ENCODE assay signal across 20 cellular contexts in the genomic region with DNA sequence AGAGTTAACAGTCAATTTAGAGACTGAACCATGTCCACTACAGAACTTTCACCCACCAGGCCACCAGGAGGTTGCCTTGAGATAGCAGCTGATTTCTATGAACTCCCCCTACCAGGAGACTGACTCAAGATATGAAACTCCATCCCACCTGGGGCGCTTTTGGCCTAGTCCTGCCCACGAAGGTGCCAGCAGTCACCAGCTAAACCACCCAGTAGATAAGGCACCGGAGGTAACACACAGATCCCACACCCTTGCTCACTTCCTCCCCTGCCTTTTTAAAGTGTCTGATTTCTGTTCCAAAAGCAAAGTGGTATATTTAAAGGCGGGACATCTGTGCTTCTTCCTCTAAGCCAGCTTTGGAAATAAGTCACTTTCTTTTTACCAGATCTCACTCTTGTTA.
DNase-seq lines count a peak whose midpoint lies in the region; ATAC-seq and TF ChIP-seq lines count a peak whose summit lies in the region.
"Had no signal": no experiment of that assay in that cellular context is flagged by ENCODE, and none has a peak within 500 bp of the region (broad histone marks: within the 10 kb centered on the region; RNA-seq: fewer than 3 reads in every experiment).

No MANE protein-coding gene starts in this region.

- H3K4me3 ChIP-seq in SK-N-SH (ENCODE audit: low read depth in 2 of 2, low read length in 1 of 2) (no peak overlapping the region), neural cell (ENCODE audit: low read length) (peak overlapping the region; percentile 34)
- H3K4me3 ChIP-seq in Jurkat, Clone E6-1 (ENCODE audit: low read length): no peak overlapping the region

- no peaks in the 10 kb centered on the region for H3K4me1 ChIP-seq in SK-N-SH (ENCODE audit: control insufficient read depth in 1 of 2, insufficient read depth in 2 of 2, low read depth in 1 of 2, low read length in 1 of 2)
- H3K4me1 ChIP-seq: BE2C had no signal

- DNase-seq in SK-N-SH: no peak
- peak; percentile 61 for DNase-seq in Jurkat, Clone E6-1 (ENCODE audit: low read depth, low spot score)
- DNase-seq in cerebellar cortex (ENCODE audit: low spot score): peak; percentile 42
- DNase-seq in SIG-M5 (lab: John Stamatoyannopoulos, UW): no peak
- DNase-seq in GM20000 (ENCODE audit: low spot score): no peak
- DNase-seq: ACHN; BE2C; CD8-positive, alpha-beta memory T cell; DMS79; GOT3; HCEC 1CT; KG1; MM.1S; NCI-H1048; NCI-H2029 treated with DMSO at 0.1 percent for 48 hours; NCI-H446 treated with DMSO at 0.1 percent for 48 hours had no signal

- 47% methylated on average over 4 of the region's 4 CpGs for WGBS in SK-N-SH (ENCODE audit: low lambda C conversion rate)

- TF ChIP-seq RAD21 in SK-N-SH (IDR thresholded peaks at IDR 0.05; ENCODE audit: low read length) (no peak), neural cell (conservative IDR thresholded peaks at IDR 0.05) (no peak)

- H4K20me1 ChIP-seq in SK-N-SH (ENCODE audit: insufficient read depth) (no peaks in the 10 kb centered on the region), neural cell (ENCODE audit: insufficient read depth) (no peaks in the 10 kb centered on the region)

- H3K36me3 ChIP-seq in SK-N-SH (replicated peaks in 1 of 2; ENCODE audit: control insufficient read depth in 1 of 2, insufficient read depth in 2 of 2, low read length in 1 of 2) (no peaks in the 10 kb centered on the region), neural cell (ENCODE audit: insufficient read depth, low read length) (no peaks in the 10 kb centered on the region)
- H3K36me3 ChIP-seq: BE2C had no signal

- H3K9me2 ChIP-seq in SK-N-SH (no peaks in the 10 kb centered on the region), neural cell (ENCODE audit: insufficient read depth, low read length) (no peaks in the 10 kb centered on the region)

- POLR2A ChIA-PET in SK-N-SH (lab: Yijun Ruan, JAX): no interaction called here

- no peaks in the 10 kb centered on the region for H3F3A ChIP-seq in SK-N-SH (replicated peaks; ENCODE audit: insufficient read depth)
- H3F3A ChIP-seq in neural cell (ENCODE audit: insufficient read depth, low read length, poor library complexity, severe bottlenecking): no peaks in the 10 kb centered on the region

- CTCF ChIA-PET in SK-N-SH (lab: Yijun Ruan, JAX): no interaction called here

- H3K9ac ChIP-seq in SK-N-SH (no peak overlapping the region), neural cell (ENCODE audit: low read length) (no peak overlapping the region)

- TF ChIP-seq CTCF in SK-N-SH (IDR thresholded peaks at IDR 0.05): no peak
- no peak for TF ChIP-seq CTCF in neural cell (IDR thresholded peaks at IDR 0.05; ENCODE audit: poor library complexity, severe bottlenecking)
- TF ChIP-seq CTCF in GM20000 (IDR thresholded peaks at IDR 0.05; ENCODE audit: extremely low read depth, missing control alignments): no peak

- H3K9me3 ChIP-seq in SK-N-SH (no peaks in the 10 kb centered on the region), neural cell (ENCODE audit: low read length) (no peaks in the 10 kb centered on the region)
- H3K9me3 ChIP-seq: BE2C had no signal

- H3K4me2 ChIP-seq in SK-N-SH (no peak overlapping the region), neural cell (ENCODE audit: low read length) (peak overlapping the region; percentile 16)

- no peak overlapping the region for H3K27ac ChIP-seq in SK-N-SH (ENCODE audit: low read depth in 2 of 2, low read length in 1 of 2)
- peak overlapping the region; percentile 6 for H3K27ac ChIP-seq in neural cell (ENCODE audit: low read length)
- H3K27ac ChIP-seq: 22Rv1 had no signal

- H2AFZ ChIP-seq in SK-N-SH (ENCODE audit: low read depth): peak overlapping the region; percentile 22; the same call in 1 of the 2 replicates
- H2AFZ ChIP-seq in neural cell (ENCODE audit: low read depth, low read length): no peak overlapping the region

- no peak for TF ChIP-seq EP300 in SK-N-SH (IDR thresholded peaks at IDR 0.05; ENCODE audit: borderline replicate concordance in 1 of 2, low read depth in 1 of 2, low read length in 1 of 2)
- no peak for TF ChIP-seq EP300 in neural cell (conservative IDR thresholded peaks at IDR 0.05; ENCODE audit: poor library complexity, severe bottlenecking)

- ATAC-seq in SK-N-SH treated with all-trans-retinoic acid at 6 μM for 48 hours: no peak
- no peak for ATAC-seq in GM18873 (IDR thresholded peaks at IDR 0.05; ENCODE audit: low FRiP score, unreplicated experiment)

- H3K79me2 ChIP-seq in SK-N-SH (ENCODE audit: insufficient read depth): no peaks in the 10 kb centered on the region
- H3K79me2 ChIP-seq in neural cell (replicated peaks; ENCODE audit: insufficient read depth, low read length): no peaks in the 10 kb centered on the region

- H3K27me3 ChIP-seq in SK-N-SH (ENCODE audit: insufficient read depth) (no peaks in the 10 kb centered on the region), neural cell (ENCODE audit: insufficient read depth, low read depth, low read length) (no peaks in the 10 kb centered on the region)
- H3K27me3 ChIP-seq: BE2C had no signal

TF ChIP-seq in SK-N-SH, 30 proteins besides CTCF, POLR2A, EP300 and RAD21 (continues in another document):
- TF ChIP-seq RXRA (IDR thresholded peaks at IDR 0.05; ENCODE audit: borderline replicate concordance, low read depth) (no peak), FOXJ3 (CRISPR knock-in tag; IDR thresholded peaks at IDR 0.05) (no peak), SMC3 (IDR thresholded peaks at IDR 0.05; ENCODE audit: low read depth, low read length) (no peak), FOXM1 (IDR thresholded peaks at IDR 0.05; ENCODE audit: low read depth) (no peak), ELF1 (IDR thresholded peaks at IDR 0.05) (no peak), YY1 (IDR thresholded peaks at IDR 0.05; ENCODE audit: low read depth) (no peak), MXI1 (IDR thresholded peaks at IDR 0.05; ENCODE audit: low read depth, low read length) (no peak)
- TF ChIP-seq, protein P1, sequence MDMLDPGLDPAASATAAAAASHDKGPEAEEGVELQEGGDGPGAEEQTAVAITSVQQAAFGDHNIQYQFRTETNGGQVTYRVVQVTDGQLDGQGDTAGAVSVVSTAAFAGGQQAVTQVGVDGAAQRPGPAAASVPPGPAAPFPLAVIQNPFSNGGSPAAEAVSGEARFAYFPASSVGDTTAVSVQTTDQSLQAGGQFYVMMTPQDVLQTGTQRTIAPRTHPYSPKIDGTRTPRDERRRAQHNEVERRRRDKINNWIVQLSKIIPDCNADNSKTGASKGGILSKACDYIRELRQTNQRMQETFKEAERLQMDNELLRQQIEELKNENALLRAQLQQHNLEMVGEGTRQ (IDR thresholded peaks at IDR 0.05; ENCODE audit: borderline replicate concordance, low read depth, low read length): no peak
- TF ChIP-seq, protein P2, sequence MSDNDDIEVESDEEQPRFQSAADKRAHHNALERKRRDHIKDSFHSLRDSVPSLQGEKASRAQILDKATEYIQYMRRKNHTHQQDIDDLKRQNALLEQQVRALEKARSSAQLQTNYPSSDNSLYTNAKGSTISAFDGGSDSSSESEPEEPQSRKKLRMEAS (IDR thresholded peaks at IDR 0.05; ENCODE audit: low read depth): no peak

TF ChIP-seq in SK-N-SH treated with all-trans-retinoic acid at 6 μM for 48 hours, 23 proteins besides CTCF, POLR2A, EP300 and RAD21 (continues in another document):
- TF ChIP-seq ZNF70 (CRISPR knock-in tag; IDR thresholded peaks at IDR 0.05): no peak
- TF ChIP-seq, protein P3, sequence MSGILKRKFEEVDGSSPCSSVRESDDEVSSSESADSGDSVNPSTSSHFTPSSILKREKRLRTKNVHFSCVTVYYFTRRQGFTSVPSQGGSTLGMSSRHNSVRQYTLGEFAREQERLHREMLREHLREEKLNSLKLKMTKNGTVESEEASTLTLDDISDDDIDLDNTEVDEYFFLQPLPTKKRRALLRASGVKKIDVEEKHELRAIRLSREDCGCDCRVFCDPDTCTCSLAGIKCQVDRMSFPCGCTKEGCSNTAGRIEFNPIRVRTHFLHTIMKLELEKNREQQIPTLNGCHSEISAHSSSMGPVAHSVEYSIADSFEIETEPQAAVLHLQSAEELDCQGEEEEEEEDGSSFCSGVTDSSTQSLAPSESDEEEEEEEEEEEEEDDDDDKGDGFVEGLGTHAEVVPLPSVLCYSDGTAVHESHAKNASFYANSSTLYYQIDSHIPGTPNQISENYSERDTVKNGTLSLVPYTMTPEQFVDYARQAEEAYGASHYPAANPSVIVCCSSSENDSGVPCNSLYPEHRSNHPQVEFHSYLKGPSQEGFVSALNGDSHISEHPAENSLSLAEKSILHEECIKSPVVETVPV (CRISPR knock-in tag; IDR thresholded peaks at IDR 0.05): no peak
- no peak for TF ChIP-seq GLIS3 (CRISPR knock-in tag; IDR thresholded peaks at IDR 0.05)
- no peak for TF ChIP-seq CSDC2 (CRISPR knock-in tag; IDR thresholded peaks at IDR 0.05)

TF ChIP-seq in neural cell, 6 proteins besides CTCF, POLR2A, EP300 and RAD21:
- no peak for TF ChIP-seq SMC3 (conservative IDR thresholded peaks at IDR 0.05; ENCODE audit: poor library complexity)
- no peak for TF ChIP-seq POLR2AphosphoS5 (IDR thresholded peaks at IDR 0.05)
- TF ChIP-seq, protein P4, sequence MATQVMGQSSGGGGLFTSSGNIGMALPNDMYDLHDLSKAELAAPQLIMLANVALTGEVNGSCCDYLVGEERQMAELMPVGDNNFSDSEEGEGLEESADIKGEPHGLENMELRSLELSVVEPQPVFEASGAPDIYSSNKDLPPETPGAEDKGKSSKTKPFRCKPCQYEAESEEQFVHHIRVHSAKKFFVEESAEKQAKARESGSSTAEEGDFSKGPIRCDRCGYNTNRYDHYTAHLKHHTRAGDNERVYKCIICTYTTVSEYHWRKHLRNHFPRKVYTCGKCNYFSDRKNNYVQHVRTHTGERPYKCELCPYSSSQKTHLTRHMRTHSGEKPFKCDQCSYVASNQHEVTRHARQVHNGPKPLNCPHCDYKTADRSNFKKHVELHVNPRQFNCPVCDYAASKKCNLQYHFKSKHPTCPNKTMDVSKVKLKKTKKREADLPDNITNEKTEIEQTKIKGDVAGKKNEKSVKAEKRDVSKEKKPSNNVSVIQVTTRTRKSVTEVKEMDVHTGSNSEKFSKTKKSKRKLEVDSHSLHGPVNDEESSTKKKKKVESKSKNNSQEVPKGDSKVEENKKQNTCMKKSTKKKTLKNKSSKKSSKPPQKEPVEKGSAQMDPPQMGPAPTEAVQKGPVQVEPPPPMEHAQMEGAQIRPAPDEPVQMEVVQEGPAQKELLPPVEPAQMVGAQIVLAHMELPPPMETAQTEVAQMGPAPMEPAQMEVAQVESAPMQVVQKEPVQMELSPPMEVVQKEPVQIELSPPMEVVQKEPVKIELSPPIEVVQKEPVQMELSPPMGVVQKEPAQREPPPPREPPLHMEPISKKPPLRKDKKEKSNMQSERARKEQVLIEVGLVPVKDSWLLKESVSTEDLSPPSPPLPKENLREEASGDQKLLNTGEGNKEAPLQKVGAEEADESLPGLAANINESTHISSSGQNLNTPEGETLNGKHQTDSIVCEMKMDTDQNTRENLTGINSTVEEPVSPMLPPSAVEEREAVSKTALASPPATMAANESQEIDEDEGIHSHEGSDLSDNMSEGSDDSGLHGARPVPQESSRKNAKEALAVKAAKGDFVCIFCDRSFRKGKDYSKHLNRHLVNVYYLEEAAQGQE (IDR thresholded peaks at IDR 0.05; ENCODE audit: borderline replicate concordance): no peak
- no peak for TF ChIP-seq MXI1 (conservative IDR thresholded peaks at IDR 0.05; ENCODE audit: poor library complexity, severe bottlenecking)
- no peak for TF ChIP-seq EZH2 (IDR thresholded peaks at IDR 0.05; ENCODE audit: borderline replicate concordance, insufficient read depth, low read length, poor library complexity, severe bottlenecking)
- no peak for TF ChIP-seq TAF1 (IDR thresholded peaks at IDR 0.05; ENCODE audit: low read depth)

Comparison
In these comparisons a context has a peak if more than half of its experiments do, and no peak if none do; other contexts are left out.
1. DNase-seq: peak in Jurkat, Clone E6-1 (single experiment) and cerebellar cortex (single experiment); none in SK-N-SH (single experiment), SIG-M5 (single experiment) and GM20000 (single experiment).